In the genomic region with DNA sequence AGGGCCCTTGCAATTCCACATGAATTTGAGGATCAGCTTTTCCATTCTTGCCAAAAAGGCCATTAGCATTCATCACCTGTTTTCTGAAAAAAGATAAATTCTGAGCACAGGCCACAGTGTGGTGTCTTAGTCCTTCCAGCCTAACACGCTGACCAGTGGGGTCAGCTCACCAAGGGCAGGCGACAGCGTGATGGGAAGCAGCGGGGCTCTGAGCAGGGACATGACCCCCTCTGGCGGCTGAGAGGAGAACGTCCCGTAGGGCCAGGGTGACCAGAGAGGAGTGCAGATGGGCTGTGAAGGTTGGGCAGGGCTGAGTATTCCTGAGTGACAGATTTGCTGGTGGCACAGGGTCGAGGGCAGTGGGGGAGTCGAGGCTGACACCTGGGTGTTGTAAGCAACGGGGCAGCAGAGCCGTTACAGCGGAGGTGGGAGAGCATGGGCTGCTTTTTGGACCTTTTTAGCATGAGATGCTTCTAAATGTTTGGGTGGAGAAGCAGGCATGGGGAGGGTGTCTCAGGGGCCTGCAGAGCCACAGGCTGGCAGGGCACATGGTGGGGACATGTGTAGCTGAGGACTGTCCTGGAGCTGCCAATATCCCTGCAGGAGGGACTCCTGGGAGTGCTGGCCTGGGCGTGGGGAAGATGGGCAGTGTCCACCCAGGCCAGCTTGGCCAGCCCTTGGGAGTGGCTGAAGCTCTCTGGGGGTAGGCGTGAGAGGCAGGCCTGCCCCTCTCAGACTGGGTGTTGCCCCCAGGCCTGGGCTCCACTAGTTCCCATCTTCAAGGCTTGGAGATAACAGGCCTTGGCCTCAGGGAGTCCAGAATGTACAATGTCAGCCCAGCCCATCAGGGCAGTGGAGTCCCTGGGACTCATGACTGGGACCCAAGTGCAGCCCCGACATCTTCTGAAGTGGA, we compare ENCODE assay signal across 8 cellular contexts. TPM values are rescaled to one million over a fixed set of nuclear protein-coding genes. Genes with fewer than 3 reads are reported as not detected.
DNase-seq lines count a peak whose midpoint lies in the region; ATAC-seq and TF ChIP-seq lines count a peak whose summit lies in the region.

No MANE protein-coding gene starts in this region.

- ATAC-seq in gastrocnemius medialis (peak; percentile 62 to 71), GM21526 (IDR thresholded peaks at IDR 0.05; ENCODE audit: low FRiP score, unreplicated experiment) (no peak), GM21576 (IDR thresholded peaks at IDR 0.05; ENCODE audit: unreplicated experiment) (no peak)

- H3K27me3 ChIP-seq in hepatocyte (no peaks in the 10 kb centered on the region), gastrocnemius medialis (no peaks in the 10 kb centered on the region)

- no peak overlapping the region for H2AFZ ChIP-seq in hepatocyte

- H3K9me2 ChIP-seq in hepatocyte (replicated peaks; ENCODE audit: insufficient read depth) = no peaks in the 10 kb centered on the region

- H3K4me1 ChIP-seq in hepatocyte (ENCODE audit: insufficient read depth) (peaks cover 16% of the 10 kb centered on the region), gastrocnemius medialis (peaks cover 8 to 18% of the 10 kb centered on the region in 2 donors)

- TF ChIP-seq CTCF in GM10266 (IDR thresholded peaks at IDR 0.05; ENCODE audit: control insufficient read depth, insufficient read depth, low read depth, missing control alignments) (peak; percentile 96), astrocyte of the cerebellum (IDR thresholded peaks at IDR 0.05; ENCODE audit: low read depth, low read length, missing control alignments) (peak; percentile 98), hepatocyte (IDR thresholded peaks at IDR 0.05; ENCODE audit: poor library complexity) (peak; percentile 93), gastrocnemius medialis (IDR thresholded peaks at IDR 0.05 in 4 of 5, conservative IDR thresholded peaks at IDR 0.05 in 1 of 5) (peak; percentile 88 to 94 (median 93))

- no peak overlapping the region for H3K4me2 ChIP-seq in hepatocyte

- H3K9me3 ChIP-seq in hepatocyte (ENCODE audit: low read depth) (no peaks in the 10 kb centered on the region), gastrocnemius medialis (no peaks in the 10 kb centered on the region)

- H3K4me3 ChIP-seq in astrocyte of the cerebellum (ENCODE audit: low read depth, low read length) (no peak overlapping the region), hepatocyte (no peak overlapping the region), gastrocnemius medialis (no peak overlapping the region)

- peaks cover 9% of the 10 kb centered on the region for H3K79me2 ChIP-seq in hepatocyte

- H3K27ac ChIP-seq in hepatocyte (no peak overlapping the region), gastrocnemius medialis (peak overlapping the region; percentile 4 to 75 (median 64))

- intact Hi-C loops in gastrocnemius medialis (cut with DNase I; ENCODE audit: low total_unique reads) = loop anchor here (1.0 to 2.0 kb wide), 2 partner anchors 48 to 154 kb away; no protein-coding TSS in a partner anchor

- WGBS in hepatocyte (ENCODE audit: low lambda C conversion rate, missing lambda C conversion rate) = 26% methylated on average over 14 of the region's 15 CpGs

- DNase-seq in GM10266 (ENCODE audit: extremely low spot score) (peak; percentile 82), NCI-H1694 (lab: John Stamatoyannopoulos, UW) (peak; percentile 24), T1000 (lab: John Stamatoyannopoulos, UW) (peak; percentile 77), astrocyte of the cerebellum (ENCODE audit: low read depth) (peak; percentile 28), hepatocyte (ENCODE audit: low spot score) (peak; percentile 92), gastrocnemius medialis (peak; percentile 79 to 84)

- TF ChIP-seq POLR2A in gastrocnemius medialis (IDR thresholded peaks at IDR 0.05) = no peak

- H4K20me1 ChIP-seq in hepatocyte (ENCODE audit: insufficient read depth, poor library complexity, severe bottlenecking) = no peaks in the 10 kb centered on the region

- in situ Hi-C loops in astrocyte of the cerebellum (cut with HindIII; ENCODE audit: low sequenced_read_pairs) = no loop called here
- in situ Hi-C loops in gastrocnemius medialis (cut with MboI; ENCODE audit: low sequenced_read_pairs in 4 of 4) = loop anchor here in 2 of 4 donors (10.0 kb wide), 2 partner anchors 62 to 142 kb away; no protein-coding TSS in a partner anchor

- H3K36me3 ChIP-seq in hepatocyte (replicated peaks; ENCODE audit: insufficient read depth, low read depth) = no peaks in the 10 kb centered on the region
- H3K36me3 ChIP-seq in gastrocnemius medialis = no peaks in the 10 kb centered on the region

RNA-seq across cellular contexts. Expression of a gene that starts 8.6 kb away (rescaled TPM):
- total RNA-seq in hepatocyte = 0.53 TPM in 1 of 2 replicates, not detected in the other
- 0.33 and 1.3 TPM in 2 replicates for polyA plus RNA-seq in hepatocyte
- total RNA-seq in gastrocnemius medialis = 1 to 10 TPM in 2 of 4 donors, not detected in 2; 4.8 to 7.0 TPM

RNA-seq across cellular contexts. Expression of a gene that starts 12.6 kb away (rescaled TPM):
- total RNA-seq in hepatocyte (3.6 and 5.8 TPM in 2 replicates), gastrocnemius medialis (100 to 1,000 TPM in 1 of 4 donors, 10 to 100 TPM in 3; 43.3 to 155 (median 67.2) TPM)
- polyA plus RNA-seq in hepatocyte = 5.3 and 5.8 TPM in 2 replicates

RNA-seq across cellular contexts. Expression of a gene that starts 15.6 kb away (rescaled TPM):
- total RNA-seq in hepatocyte (134 and 155 TPM in 2 replicates), gastrocnemius medialis (10 to 100 TPM; 29.9 to 44.1 (median 37.2) TPM)
- polyA plus RNA-seq in hepatocyte = 154 and 175 TPM in 2 replicates

Comparison
In these comparisons a context has a peak if more than half of its experiments do, and no peak if none do; other contexts are left out.
1. DNase-seq: peak in every context shown above with its lines; median percentile 92 in hepatocyte; 82 in GM10266; 82 in gastrocnemius medialis; 77 in T1000; 28 in astrocyte of the cerebellum; 24 in NCI-H1694.
2. ATAC-seq: peak in gastrocnemius medialis (2 of 2); none in GM21526 (single experiment) and GM21576 (single experiment).
3. Peak in every context shown above with its lines, with median percentiles within 50 percentile points of each other: CTCF ChIP-seq.